In the genomic region with DNA sequence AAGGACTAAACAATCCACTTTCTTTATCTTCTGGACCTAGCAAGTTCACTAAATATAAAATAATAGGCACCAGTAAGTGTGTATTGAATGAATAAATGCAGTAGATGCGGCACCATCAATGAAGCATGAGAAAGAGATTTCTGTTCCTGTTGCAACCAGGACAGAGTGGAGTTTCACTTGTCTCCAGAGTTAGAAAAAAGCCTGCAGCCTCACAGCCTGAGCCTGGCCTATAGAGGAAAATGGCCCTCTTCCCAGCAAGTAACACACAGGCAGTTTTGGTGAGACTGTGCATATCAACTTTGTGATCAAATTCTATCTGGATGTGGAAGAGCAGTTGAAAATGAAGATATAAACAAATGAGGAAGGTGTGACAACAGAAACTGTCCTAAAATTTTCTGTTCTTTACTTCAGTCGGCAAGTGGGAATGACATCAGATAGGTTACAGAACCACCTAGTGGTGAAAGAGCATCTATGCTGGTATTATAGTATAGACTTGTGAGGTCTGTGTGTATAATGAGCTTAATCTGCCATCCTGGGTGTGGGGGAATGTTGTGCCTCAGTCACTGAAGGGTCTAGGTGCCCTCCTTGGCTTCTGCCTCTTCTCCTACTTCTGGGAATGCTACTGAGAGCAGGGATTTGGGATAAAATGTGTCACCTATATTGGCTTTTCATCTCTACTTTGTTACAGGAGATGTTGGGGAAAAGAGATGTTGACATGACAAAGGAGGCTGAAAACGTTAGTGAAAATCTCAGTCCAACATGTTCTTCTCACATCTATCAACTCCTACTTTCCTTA, we compare ENCODE assay signal across 9 cellular contexts. TPM values are rescaled to one million over a fixed set of nuclear protein-coding genes. Genes with fewer than 3 reads are reported as not detected.
DNase-seq lines count a peak whose midpoint lies in the region; ATAC-seq and TF ChIP-seq lines count a peak whose summit lies in the region.
"Had no signal": no experiment of that assay in that cellular context is flagged by ENCODE, and none has a peak within 500 bp of the region (broad histone marks: within the 10 kb centered on the region; RNA-seq: fewer than 3 reads in every experiment).

No MANE protein-coding gene starts in this region.

- no peak overlapping the region for H3K4me3 Mint-ChIP-seq in activated CD8-positive, alpha-beta T cell treated with anti-CD3 and anti-CD28 coated beads for 36 hours
- H3K4me3 Mint-ChIP-seq in stimulated activated effector memory CD8-positive, alpha-beta T cell treated with anti-CD3 and anti-CD28 coated beads, Interleukin-12 subunit alpha, Interleukin-12 subunit beta, amount 100 ng/mL, for 72 hours = no peak overlapping the region

- no peak for TF ChIP-seq POLR2A in thyroid gland (IDR thresholded peaks at IDR 0.05)

- peak; percentile 13 for DNase-seq in CD1c-positive myeloid dendritic cell (ENCODE audit: extremely low spot score)
- peak; percentile 11 for DNase-seq in NCI-H2029 treated with DMSO at 0.1 percent for 48 hours (lab: John Stamatoyannopoulos, UW)
- no peak for DNase-seq in activated CD8-positive, alpha-beta T cell treated with anti-CD3 and anti-CD28 coated beads for 36 hours
- no peak for DNase-seq in left ventricle myocardium inferior
- no peak for DNase-seq in stimulated activated effector memory CD8-positive, alpha-beta T cell treated with anti-CD3 and anti-CD28 coated beads, Interleukin-12 subunit alpha, Interleukin-12 subunit beta, amount 100 ng/mL, for 72 hours (ENCODE audit: low spot score in 2 of 2)
- DNase-seq in thyroid gland = no peak

- TF ChIP-seq CTCF in activated CD8-positive, alpha-beta T cell treated with anti-CD3 and anti-CD28 coated beads for 36 hours (IDR thresholded peaks at IDR 0.05) = peak; percentile 52
- peak; percentile 76 for TF ChIP-seq CTCF in left ventricle myocardium inferior (IDR thresholded peaks at IDR 0.05; ENCODE audit: borderline replicate concordance)
- TF ChIP-seq CTCF in thyroid gland (IDR thresholded peaks at IDR 0.05) = peak in 3 of 6 experiments; percentile 40 to 52 (median 47)

- no peak overlapping the region for H3K27ac Mint-ChIP-seq in activated CD8-positive, alpha-beta T cell treated with anti-CD3 and anti-CD28 coated beads for 36 hours
- H3K27ac Mint-ChIP-seq in stimulated activated effector memory CD8-positive, alpha-beta T cell treated with anti-CD3 and anti-CD28 coated beads, Interleukin-12 subunit alpha, Interleukin-12 subunit beta, amount 100 ng/mL, for 72 hours = peak overlapping the region; percentile 35

- CTCF ChIA-PET in activated CD8-positive, alpha-beta T cell treated with anti-CD3 and anti-CD28 coated beads for 36 hours (lab: Charles Lee) = interaction anchor here (0.6 to 2.9 kb wide), 3 partner anchors 10 to 50 kb away, joined by 3 to 19 read pairs (median 4); no protein-coding TSS in a partner anchor

- H3K9me3 ChIP-seq in left ventricle myocardium inferior (replicated peaks) = no peaks in the 10 kb centered on the region
- no peaks in the 10 kb centered on the region for H3K9me3 ChIP-seq in thyroid gland

- H3K4me1 ChIP-seq in left ventricle myocardium inferior (peaks cover 44% of the 10 kb centered on the region), thyroid gland (no peaks in the 10 kb centered on the region)

- WGBS in thyroid gland, 2 donors = 35 to 43% methylated on average over 3 of the region's 3 CpGs

- POLR2A ChIA-PET in activated CD8-positive, alpha-beta T cell treated with anti-CD3 and anti-CD28 coated beads for 36 hours (lab: Charles Lee) = interaction anchor here (1.0 kb wide), 1 partner anchor 49 kb away, joined by 3 read pairs; no protein-coding TSS in a partner anchor

- H3K9me3 Mint-ChIP-seq in activated CD8-positive, alpha-beta T cell treated with anti-CD3 and anti-CD28 coated beads for 36 hours = no peaks in the 10 kb centered on the region
- H3K9me3 Mint-ChIP-seq in stimulated activated effector memory CD8-positive, alpha-beta T cell treated with anti-CD3 and anti-CD28 coated beads, Interleukin-12 subunit alpha, Interleukin-12 subunit beta, amount 100 ng/mL, for 72 hours = no peaks in the 10 kb centered on the region

- peaks cover 2% of the 10 kb centered on the region for H3K4me1 Mint-ChIP-seq in activated CD8-positive, alpha-beta T cell treated with anti-CD3 and anti-CD28 coated beads for 36 hours (ENCODE audit: low read depth)
- peaks cover 8% of the 10 kb centered on the region for H3K4me1 Mint-ChIP-seq in stimulated activated effector memory CD8-positive, alpha-beta T cell treated with anti-CD3 and anti-CD28 coated beads, Interleukin-12 subunit alpha, Interleukin-12 subunit beta, amount 100 ng/mL, for 72 hours

- H3K27ac ChIP-seq in left ventricle myocardium inferior (replicated peaks) = no peak overlapping the region
- no peak overlapping the region for H3K27ac ChIP-seq in thyroid gland

- peaks cover 7% of the 10 kb centered on the region for H3K27me3 Mint-ChIP-seq in activated CD8-positive, alpha-beta T cell treated with anti-CD3 and anti-CD28 coated beads for 36 hours

- no peak overlapping the region for H3K4me3 ChIP-seq in left ventricle myocardium inferior
- H3K4me3 ChIP-seq in thyroid gland (replicated peaks in 1 of 3) = no peak overlapping the region

- no peaks in the 10 kb centered on the region for H3K36me3 ChIP-seq in left ventricle myocardium inferior
- no peaks in the 10 kb centered on the region for H3K36me3 ChIP-seq in thyroid gland

- no peaks in the 10 kb centered on the region for H3K36me3 Mint-ChIP-seq in activated CD8-positive, alpha-beta T cell treated with anti-CD3 and anti-CD28 coated beads for 36 hours (ENCODE audit: low read depth)
- H3K36me3 Mint-ChIP-seq in stimulated activated effector memory CD8-positive, alpha-beta T cell treated with anti-CD3 and anti-CD28 coated beads, Interleukin-12 subunit alpha, Interleukin-12 subunit beta, amount 100 ng/mL, for 72 hours = no peaks in the 10 kb centered on the region

- ATAC-seq in GM18861 (IDR thresholded peaks at IDR 0.05; ENCODE audit: unreplicated experiment) = peak; percentile 99
- ATAC-seq in HG02943 (IDR thresholded peaks at IDR 0.05; ENCODE audit: low read depth, unreplicated experiment) = peak; percentile 71
- peak; percentile 87 for ATAC-seq in activated CD8-positive, alpha-beta T cell treated with anti-CD3 and anti-CD28 coated beads for 36 hours
- ATAC-seq in stimulated activated effector memory CD8-positive, alpha-beta T cell treated with anti-CD3 and anti-CD28 coated beads, Interleukin-12 subunit alpha, Interleukin-12 subunit beta, amount 100 ng/mL, for 72 hours = peak; percentile 78

- H3K27me3 ChIP-seq in left ventricle myocardium inferior (ENCODE audit: low read depth) = no peaks in the 10 kb centered on the region
- no peaks in the 10 kb centered on the region for H3K27me3 ChIP-seq in thyroid gland

- intact Hi-C loops in activated CD8-positive, alpha-beta T cell treated with anti-CD3 and anti-CD28 coated beads for 36 hours (cut with micrococcal nuclease) = no loop called here
- intact Hi-C loops in left ventricle myocardium inferior (cut with micrococcal nuclease) = no loop called here
- intact Hi-C loops in thyroid gland (cut with DNase I) = no loop called here

RNA-seq across cellular contexts. Expression of gene YIPF5, which starts 28.2 kb away (rescaled TPM):
- 10 to 100 TPM; 38.5 to 39.7 TPM for total RNA-seq in activated CD8-positive, alpha-beta T cell treated with anti-CD3 and anti-CD28 coated beads for 36 hours
- total RNA-seq in left ventricle myocardium inferior (26.1 TPM), thyroid gland (10 to 100 TPM; 34.9 to 48.2 (median 41.5) TPM)

RNA-seq across cellular contexts. Expression of gene KCTD16, which starts 28.4 kb away (rescaled TPM):
- total RNA-seq in activated CD8-positive, alpha-beta T cell treated with anti-CD3 and anti-CD28 coated beads for 36 hours = under 1 TPM; 0.27 to 0.29 TPM
- total RNA-seq in left ventricle myocardium inferior (0.08 TPM), thyroid gland (1 to 10 TPM in 2 of 4 donors, under 1 TPM in 2; 0.13 to 2.5 (median 1.5) TPM)
- total RNA-seq: T-helper 2 cell treated with Interferon-gamma antibody and Interleukin-4, amounts not matched to agents 100 ng/mL and 5 ng/mL, for 36 hours had no signal

Comparison
In these comparisons a context has a peak if more than half of its experiments do, and no peak if none do; other contexts are left out.
1. DNase-seq: peak in CD1c-positive myeloid dendritic cell (single experiment) and NCI-H2029 treated with DMSO at 0.1 percent for 48 hours (single experiment); none in activated CD8-positive, alpha-beta T cell treated with anti-CD3 and anti-CD28 coated beads for 36 hours (single experiment), left ventricle myocardium inferior (single experiment), stimulated activated effector memory CD8-positive, alpha-beta T cell treated with anti-CD3 and anti-CD28 coated beads, Interleukin-12 subunit alpha, Interleukin-12 subunit beta, amount 100 ng/mL, for 72 hours (0 of 2) and thyroid gland (0 of 2).
2. Peak in every context shown above with its lines, with median percentiles within 50 percentile points of each other: ATAC-seq.